ENCODE assay signal across 36 cellular contexts in genomic region chr10:1829712-1830111, GRCh38.
"Had no signal": no experiment of that assay in that cellular context is flagged by ENCODE, and none has a peak within 500 bp of the region (broad histone marks: within the 10 kb centered on the region; RNA-seq: fewer than 3 reads in every experiment).

No MANE protein-coding gene starts in this region.

- ATAC-seq: activated CD4-positive, alpha-beta T cell treated with anti-CD3 and anti-CD28 coated beads for 36 hours; activated CD8-positive, alpha-beta memory T cell treated with anti-CD3 and anti-CD28 coated beads, Interleukin-2, amount 10 ng/mL, durations not matched to agents 7 days and 5 days; activated CD8-positive, alpha-beta T cell treated with anti-CD3 and anti-CD28 coated beads, Interleukin-2, amount 10 ng/mL, durations not matched to agents 7 days and 5 days; activated naive CD8-positive, alpha-beta T cell treated with anti-CD3 and anti-CD28 coated beads, Interleukin-2, amount 50 U/mL, for 24 hours; body of pancreas; effector memory CD8-positive, alpha-beta T cell; foreskin keratinocyte; gastrocnemius medialis; heart left ventricle had no signal

- H3K27ac Mint-ChIP-seq: activated B cell treated with CpG ODN at 0.5 μM for 24 hours; activated CD4-positive, alpha-beta memory T cell treated with anti-CD3 and anti-CD28 coated beads for 36 hours; activated CD4-positive, alpha-beta T cell treated with anti-CD3 and anti-CD28 coated beads for 36 hours; activated CD4-positive, alpha-beta T cell treated with anti-CD3 and anti-CD28 coated beads, Interleukin-2, amount 10 ng/mL, durations not matched to agents 24 days and 14 days; activated CD8-positive, alpha-beta memory T cell treated with anti-CD3 and anti-CD28 coated beads, Interleukin-2, amount 10 ng/mL, durations not matched to agents 7 days and 5 days; activated CD8-positive, alpha-beta T cell treated with anti-CD3 and anti-CD28 coated beads, Interleukin-2, amount 10 ng/mL, durations not matched to agents 7 days and 5 days; activated naive CD4-positive, alpha-beta T cell treated with anti-CD3 and anti-CD28 coated beads for 36 hours; activated naive CD4-positive, alpha-beta T cell treated with anti-CD3 and anti-CD28 coated beads, Interleukin-2, amount 50 U/mL, for 24 hours; activated naive CD8-positive, alpha-beta T cell treated with anti-CD3 and anti-CD28 coated beads for 36 hours; activated naive CD8-positive, alpha-beta T cell treated with anti-CD3 and anti-CD28 coated beads, Interleukin-2, amount 50 U/mL, for 24 hours; activated T-helper 1 cell treated with anti-CD3 and anti-CD28 coated beads, Interleukin-12 subunit alpha, Interleukin-12 subunit beta, Interleukin-2, Interleukin-4 antibody, amounts not matched to agents 30 ng/mL and 10 ng/mL and 1 ng/mL, durations not matched to agents 14 hours and 24 hours and 36 hours; activated T-helper 2 cell treated with anti-CD3 and anti-CD28 coated beads, Interferon-gamma antibody, Interleukin-2, Interleukin-4, amounts not matched to agents 10 μg/mL and 5 μg/mL and 100 μg/mL, durations not matched to agents 14 hours and 24 hours and 36 hours; effector memory CD8-positive, alpha-beta T cell had no signal

- H3K4me1 Mint-ChIP-seq: activated CD4-positive, alpha-beta T cell treated with anti-CD3 and anti-CD28 coated beads for 36 hours; activated CD4-positive, alpha-beta T cell treated with anti-CD3 and anti-CD28 coated beads, Interleukin-2, amount 10 ng/mL, durations not matched to agents 24 days and 14 days; activated CD8-positive, alpha-beta memory T cell treated with anti-CD3 and anti-CD28 coated beads, Interleukin-2, amount 10 ng/mL, durations not matched to agents 7 days and 5 days; activated naive CD4-positive, alpha-beta T cell treated with anti-CD3 and anti-CD28 coated beads, Interleukin-2, amount 50 U/mL, for 24 hours; activated naive CD8-positive, alpha-beta T cell treated with anti-CD3 and anti-CD28 coated beads for 36 hours had no signal

- H3K4me3 Mint-ChIP-seq: activated B cell treated with CpG ODN at 0.5 μM for 24 hours; activated CD4-positive, alpha-beta memory T cell treated with anti-CD3 and anti-CD28 coated beads for 36 hours; activated CD4-positive, alpha-beta T cell treated with anti-CD3 and anti-CD28 coated beads for 36 hours; activated CD4-positive, alpha-beta T cell treated with anti-CD3 and anti-CD28 coated beads, Interleukin-2, amount 10 ng/mL, durations not matched to agents 24 days and 14 days; activated CD8-positive, alpha-beta memory T cell treated with anti-CD3 and anti-CD28 coated beads, Interleukin-2, amount 10 ng/mL, durations not matched to agents 7 days and 5 days; activated CD8-positive, alpha-beta T cell treated with anti-CD3 and anti-CD28 coated beads, Interleukin-2, amount 10 ng/mL, durations not matched to agents 7 days and 5 days; activated naive CD4-positive, alpha-beta T cell treated with anti-CD3 and anti-CD28 coated beads for 36 hours; activated naive CD4-positive, alpha-beta T cell treated with anti-CD3 and anti-CD28 coated beads, Interleukin-2, amount 50 U/mL, for 24 hours; activated naive CD8-positive, alpha-beta T cell treated with anti-CD3 and anti-CD28 coated beads for 36 hours; activated naive CD8-positive, alpha-beta T cell treated with anti-CD3 and anti-CD28 coated beads, Interleukin-2, amount 50 U/mL, for 24 hours; activated T-helper 1 cell treated with anti-CD3 and anti-CD28 coated beads, Interleukin-12 subunit alpha, Interleukin-12 subunit beta, Interleukin-2, Interleukin-4 antibody, amounts not matched to agents 30 ng/mL and 10 ng/mL and 1 ng/mL, durations not matched to agents 14 hours and 24 hours and 36 hours; effector memory CD8-positive, alpha-beta T cell had no signal

- H3K9me3 ChIP-seq: adrenal gland, body of pancreas, gastrocnemius medialis had no signal

- H3K4me3 ChIP-seq: adrenal gland, body of pancreas, esophagus muscularis mucosa, gastrocnemius medialis, heart left ventricle had no signal

- FAIRE-seq: colon had no signal

- H3K27me3 Mint-ChIP-seq: activated CD4-positive, alpha-beta T cell treated with anti-CD3 and anti-CD28 coated beads, Interleukin-2, amount 10 ng/mL, durations not matched to agents 24 days and 14 days; activated CD8-positive, alpha-beta memory T cell treated with anti-CD3 and anti-CD28 coated beads, Interleukin-2, amount 10 ng/mL, durations not matched to agents 7 days and 5 days had no signal

- H3K27me3 ChIP-seq: adrenal gland, body of pancreas, foreskin keratinocyte, gastrocnemius medialis had no signal

- H3K9me3 Mint-ChIP-seq: activated B cell treated with CpG ODN at 0.5 μM for 24 hours; activated CD4-positive, alpha-beta memory T cell treated with anti-CD3 and anti-CD28 coated beads for 36 hours; activated CD4-positive, alpha-beta T cell treated with anti-CD3 and anti-CD28 coated beads, Interleukin-2, amount 10 ng/mL, durations not matched to agents 24 days and 14 days; activated naive CD4-positive, alpha-beta T cell treated with anti-CD3 and anti-CD28 coated beads for 36 hours; activated naive CD8-positive, alpha-beta T cell treated with anti-CD3 and anti-CD28 coated beads for 36 hours; activated T-helper 2 cell treated with anti-CD3 and anti-CD28 coated beads, Interferon-gamma antibody, Interleukin-2, Interleukin-4, amounts not matched to agents 10 μg/mL and 5 μg/mL and 100 μg/mL, durations not matched to agents 14 hours and 24 hours and 36 hours had no signal

- H3K27ac ChIP-seq: adrenal gland, body of pancreas, esophagus muscularis mucosa, foreskin keratinocyte, gastrocnemius medialis, heart left ventricle, WERI-Rb-1 had no signal

- H3K36me3 Mint-ChIP-seq: activated CD4-positive, alpha-beta memory T cell treated with anti-CD3 and anti-CD28 coated beads for 36 hours; activated CD8-positive, alpha-beta memory T cell treated with anti-CD3 and anti-CD28 coated beads, Interleukin-2, amount 10 ng/mL, durations not matched to agents 7 days and 5 days; activated naive CD8-positive, alpha-beta T cell treated with anti-CD3 and anti-CD28 coated beads for 36 hours had no signal

- H3K36me3 ChIP-seq: adrenal gland, esophagus muscularis mucosa, gastrocnemius medialis, heart left ventricle, WERI-Rb-1 had no signal

- H3K4me1 ChIP-seq: adrenal gland, body of pancreas, esophagus muscularis mucosa, foreskin keratinocyte, gastrocnemius medialis, heart left ventricle had no signal

- DNase-seq: activated B cell treated with CpG ODN at 0.5 μM for 24 hours; activated CD4-positive, alpha-beta memory T cell treated with anti-CD3 and anti-CD28 coated beads for 36 hours; activated CD4-positive, alpha-beta T cell treated with anti-CD3 and anti-CD28 coated beads for 36 hours; activated CD4-positive, alpha-beta T cell treated with anti-CD3 and anti-CD28 coated beads, Interleukin-2, amount 10 ng/mL, durations not matched to agents 24 days and 14 days; activated CD4-positive, CD25-positive, alpha-beta regulatory T cell treated with anti-CD3 and anti-CD28 coated beads, Interleukin-2, amount 50 U/mL, for 72 hours; activated CD8-positive, alpha-beta memory T cell treated with anti-CD3 and anti-CD28 coated beads, Interleukin-2, amount 10 ng/mL, durations not matched to agents 7 days and 5 days; activated CD8-positive, alpha-beta memory T cell treated with anti-CD3 and anti-CD28 coated beads, Interleukin-2, amount 50 U/mL, for 4 hours; activated CD8-positive, alpha-beta T cell treated with anti-CD3 and anti-CD28 coated beads, Interleukin-2, amount 10 ng/mL, durations not matched to agents 7 days and 5 days; activated effector memory CD4-positive, alpha-beta T cell treated with anti-CD3 and anti-CD28 coated beads, Interleukin-2, amount 50 U/mL, for 16 hours; activated naive CD4-positive, alpha-beta T cell treated with anti-CD3 and anti-CD28 coated beads for 36 hours; activated naive CD8-positive, alpha-beta T cell treated with anti-CD3 and anti-CD28 coated beads for 36 hours; activated naive CD8-positive, alpha-beta T cell treated with anti-CD3 and anti-CD28 coated beads, Interleukin-2, amount 50 U/mL, for 24 hours; activated T-cell treated with anti-CD3 and anti-CD28 coated beads, Interleukin-2, amount 50 U/mL, for 1 hour; activated T-cell treated with anti-CD3 and anti-CD28 coated beads, Interleukin-2, amount 50 U/mL, for 48 hours; adrenal gland; amygdala; aorta; body of pancreas; caudate nucleus; cortex of kidney; dermis blood vessel endothelial cell; effector CD4-positive, alpha-beta T cell; effector memory CD8-positive, alpha-beta T cell; erythroblast; foreskin keratinocyte; gastrocnemius medialis; glutamatergic neuron; heart left ventricle; hypothalamus; T1000; WERI-Rb-1 had no signal
